ENCODE assay signal across 9 cellular contexts in the genomic region with DNA sequence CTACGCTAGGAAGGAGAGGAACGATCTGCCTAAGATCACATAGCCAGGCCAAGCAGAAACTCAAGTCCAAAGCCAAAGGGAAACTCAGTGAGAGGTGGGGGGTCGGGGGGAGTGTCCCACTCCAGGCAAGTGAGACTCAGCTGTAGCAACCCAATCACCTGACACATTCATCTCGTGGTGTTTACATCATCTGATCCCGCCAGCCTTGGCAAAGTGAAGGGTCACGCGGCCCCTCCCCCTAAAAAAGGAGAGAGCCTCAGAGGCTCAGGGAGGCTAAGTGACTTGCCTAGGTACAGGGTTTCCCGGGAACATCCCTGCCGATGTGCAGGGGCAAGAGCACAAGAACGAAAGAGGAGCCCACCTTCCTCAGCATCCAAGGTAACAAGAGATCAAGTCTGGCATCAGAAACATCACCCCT. TPM values are rescaled to one million over a fixed set of nuclear protein-coding genes. Genes with fewer than 3 reads are reported as not detected.
DNase-seq lines count a peak whose midpoint lies in the region; ATAC-seq, FAIRE-seq and TF ChIP-seq lines count a peak whose summit lies in the region.
"Had no signal": no experiment of that assay in that cellular context is flagged by ENCODE, and none has a peak within 500 bp of the region (broad histone marks: within the 10 kb centered on the region; RNA-seq: fewer than 3 reads in every experiment).

No MANE protein-coding gene starts in this region.

- peaks cover 55% of the 10 kb centered on the region for H3K36me3 Mint-ChIP-seq in activated B cell treated with CpG ODN at 0.5 μM for 24 hours (ENCODE audit: low read depth)

- TF ChIP-seq CTCF in activated B cell treated with CpG ODN at 0.5 μM for 24 hours (IDR thresholded peaks at IDR 0.05) (no peak), gastroesophageal sphincter (IDR thresholded peaks at IDR 0.05) (no peak)

- H3K27ac ChIP-seq in gastroesophageal sphincter = peak overlapping the region; percentile 64 to 100 (median 98)

- ATAC-seq in activated B cell treated with CpG ODN at 0.5 μM for 24 hours (ENCODE audit: low read depth) (no peak), gastroesophageal sphincter (no peak), HG02571 (IDR thresholded peaks at IDR 0.05; ENCODE audit: unreplicated experiment) (no peak), HG03342 (IDR thresholded peaks at IDR 0.05; ENCODE audit: unreplicated experiment) (no peak)

- peak; percentile 54 for FAIRE-seq in GM12891 (lab: Jason Lieb, UNC)
- FAIRE-seq: TTC549 had no signal

- H3K9me3 Mint-ChIP-seq in activated B cell treated with CpG ODN at 0.5 μM for 24 hours = no peaks in the 10 kb centered on the region

- no peak for TF ChIP-seq EP300 in gastroesophageal sphincter (IDR thresholded peaks at IDR 0.05)

- CTCF ChIA-PET in activated B cell treated with CpG ODN at 0.5 μM for 24 hours (lab: Charles Lee) = interaction anchor here (1.3 kb wide), 1 partner anchor 14 kb away, joined by 3 read pairs; no protein-coding TSS in a partner anchor

- TF ChIP-seq POLR2A in GM12891 (IDR thresholded peaks at IDR 0.05; ENCODE audit: low read depth, low read length) (no peak), gastroesophageal sphincter (IDR thresholded peaks at IDR 0.05) (no peak)

- POLR2A ChIA-PET in activated B cell treated with CpG ODN at 0.5 μM for 24 hours (lab: Charles Lee) = interaction anchor here (0.6 to 3.5 kb wide), 5 partner anchors 11 to 48 kb away, joined by 3 to 23 read pairs (median 3); no protein-coding TSS in a partner anchor

- no peaks in the 10 kb centered on the region for H3K27me3 Mint-ChIP-seq in activated B cell treated with CpG ODN at 0.5 μM for 24 hours

- H3K4me1 Mint-ChIP-seq in activated B cell treated with CpG ODN at 0.5 μM for 24 hours = peaks cover 97% of the 10 kb centered on the region

- H3K4me3 ChIP-seq in gastroesophageal sphincter = peak overlapping the region in 1 of 2 donors; percentile 7

- no peaks in the 10 kb centered on the region for H3K36me3 ChIP-seq in gastroesophageal sphincter

- H3K9me3 ChIP-seq in gastroesophageal sphincter = no peaks in the 10 kb centered on the region

- DNase-seq in GM12891 (ENCODE audit: insufficient read length, low spot score) = no peak
- DNase-seq in activated B cell treated with CpG ODN at 0.5 μM for 24 hours = no peak
- DNase-seq in renal cortical epithelial cell (ENCODE audit: low read depth) = peak; percentile 68
- no peak for DNase-seq in DMS114 treated with DMSO at 0.1 percent for 48 hours (lab: John Stamatoyannopoulos, UW; ENCODE audit: unreplicated experiment)
- no peak for DNase-seq in cortex of kidney (lab: John Stamatoyannopoulos, UW)

- intact Hi-C loops in activated B cell treated with CpG ODN at 0.5 μM for 24 hours (cut with micrococcal nuclease) = no loop called here

- H3K27me3 ChIP-seq in gastroesophageal sphincter = no peaks in the 10 kb centered on the region

- WGBS in gastroesophageal sphincter (ENCODE audit: low coverage in 1 of 2), 2 donors = 23 to 40% methylated on average over 2 to 9 of the region's 10 CpGs

- H3K4me1 ChIP-seq in gastroesophageal sphincter = peaks cover 14 to 100% (median 94%) of the 10 kb centered on the region in 3 donors

- peak overlapping the region; percentile 81 for H3K27ac Mint-ChIP-seq in activated B cell treated with CpG ODN at 0.5 μM for 24 hours

- peak overlapping the region; percentile 53 for H3K4me3 Mint-ChIP-seq in activated B cell treated with CpG ODN at 0.5 μM for 24 hours

TF ChIP-seq in GM12891, 5 proteins besides CTCF, POLR2A, EP300 and RAD21:
- TF ChIP-seq TAF1 (IDR thresholded peaks at IDR 0.05; ENCODE audit: low read depth, low read length) = no peak
- TF ChIP-seq SPI1 (IDR thresholded peaks at IDR 0.05; ENCODE audit: low read depth, low read length) = no peak
- TF ChIP-seq POLR2AphosphoS5 (IDR thresholded peaks at IDR 0.05; ENCODE audit: low read depth, low read length) = no peak
- TF ChIP-seq POU2F2 (IDR thresholded peaks at IDR 0.05; ENCODE audit: low read depth, low read length) = no peak
- TF ChIP-seq PAX5 (IDR thresholded peaks at IDR 0.05; ENCODE audit: insufficient read depth, low read length, severe bottlenecking) = no peak

RNA-seq across cellular contexts. Expression of a gene that starts 21.5 kb away (rescaled TPM):
- polyA plus RNA-seq in GM12891 (2012; ENCODE audit: low read depth, missing spikeins) = 164 TPM
- total RNA-seq in activated B cell treated with CpG ODN at 0.5 μM for 24 hours = 714 and 755 TPM in 2 replicates
- 100 to 1,000 TPM; 304 to 366 (median 322) TPM for total RNA-seq in gastroesophageal sphincter
- total RNA-seq in renal cortical epithelial cell = 1,031 and 1,268 TPM in 2 replicates
